Comparison of ENCODE assay signal across 15 cellular contexts in the genomic region with DNA sequence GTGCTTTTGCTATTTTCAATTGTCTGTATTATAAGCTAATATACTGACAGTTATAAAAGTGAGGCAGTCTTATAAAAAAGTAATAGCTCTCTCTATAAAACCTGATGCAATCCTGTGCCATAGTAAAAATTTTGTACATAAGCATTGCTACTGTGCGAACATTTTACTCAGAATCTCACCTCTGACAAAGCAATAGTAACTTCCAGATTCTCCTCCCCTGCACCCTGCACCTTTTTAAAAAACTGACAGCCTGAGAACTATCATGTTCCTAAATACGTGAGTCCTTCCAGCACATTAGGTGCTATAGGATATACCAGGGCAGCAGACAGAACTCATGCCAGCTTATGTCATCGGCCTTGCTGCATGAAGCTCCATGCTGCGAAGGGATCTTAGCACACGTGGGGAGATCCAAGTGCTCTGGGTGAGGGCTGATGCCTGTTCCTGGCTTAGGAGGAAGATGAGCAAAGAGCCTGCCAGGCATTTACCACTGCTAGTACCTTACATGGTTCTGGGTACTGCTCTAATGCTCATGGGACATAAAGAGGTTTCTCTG. TPM values are rescaled to one million over a fixed set of nuclear protein-coding genes. Genes with fewer than 3 reads are reported as not detected.
DNase-seq lines count a peak whose midpoint lies in the region; ATAC-seq and TF ChIP-seq lines count a peak whose summit lies in the region.
"Had no signal": no experiment of that assay in that cellular context is flagged by ENCODE, and none has a peak within 500 bp of the region (broad histone marks: within the 10 kb centered on the region; RNA-seq: fewer than 3 reads in every experiment).

No MANE protein-coding gene starts in this region.

- no peak overlapping the region for H3K4me3 ChIP-seq in mammary epithelial cell (replicated peaks in 1 of 3; ENCODE audit: insufficient read depth in 1 of 3, low read depth in 2 of 3, low read length in 3 of 3)
- H3K4me3 ChIP-seq in ascending aorta: no peak overlapping the region
- H3K4me3 ChIP-seq in thyroid gland (replicated peaks in 1 of 3): no peak overlapping the region
- H3K4me3 ChIP-seq: BLaER1, GM12878 had no signal

- ATAC-seq in natural killer cell (no peak), GM21529 (IDR thresholded peaks at IDR 0.05; ENCODE audit: unreplicated experiment) (no peak)

- H3K36me3 ChIP-seq in mammary epithelial cell (ENCODE audit: insufficient read depth, low read length): no peaks in the 10 kb centered on the region
- H3K36me3 ChIP-seq in ascending aorta: no peaks in the 10 kb centered on the region
- H3K36me3 ChIP-seq in thyroid gland: no peaks in the 10 kb centered on the region
- H3K36me3 ChIP-seq: BLaER1 had no signal

- TF ChIP-seq POLR2A in thyroid gland (IDR thresholded peaks at IDR 0.05): no peak

- H3K9ac ChIP-seq in mammary epithelial cell (ENCODE audit: insufficient read depth, low read length): no peak overlapping the region
- H3K9ac ChIP-seq: BLaER1 had no signal

- H2AFZ ChIP-seq in mammary epithelial cell (ENCODE audit: low read depth, low read length): no peak overlapping the region

- dilution Hi-C loops in mammary epithelial cell (cut with HindIII; ENCODE audit: low sequenced_read_pairs): no loop called here

- no peak overlapping the region for H3K4me2 ChIP-seq in mammary epithelial cell (ENCODE audit: insufficient read depth, low read depth, low read length)
- H3K4me2 ChIP-seq: BLaER1 had no signal

- peaks cover 49% of the 10 kb centered on the region for H3K79me2 ChIP-seq in mammary epithelial cell (ENCODE audit: insufficient read depth, low read length)

- H3K9me3 Mint-ChIP-seq in MCF 10A (ENCODE audit: unreplicated experiment) (no peaks in the 10 kb centered on the region), mesothelial cell of epicardium (peaks cover 2% of the 10 kb centered on the region), natural killer cell (no peaks in the 10 kb centered on the region)
- H3K9me3 Mint-ChIP-seq: activated CD4-positive, alpha-beta T cell treated with anti-CD3 and anti-CD28 coated beads, Interleukin-2, amount 10 ng/mL, durations not matched to agents 24 days and 14 days had no signal

- peaks cover 36% of the 10 kb centered on the region for H3K4me1 ChIP-seq in mammary epithelial cell (ENCODE audit: insufficient read depth, low read length)
- H3K4me1 ChIP-seq in ascending aorta: peaks cover 11 to 53% of the 10 kb centered on the region in 2 donors
- peaks cover 22 to 29% of the 10 kb centered on the region in 2 donors for H3K4me1 ChIP-seq in thyroid gland

- CTCF ChIA-PET in MCF 10A (lab: Yijun Ruan, JAX) (interaction anchor here (0.6 to 2.8 kb wide), 10 partner anchors 10 to 143 kb away, joined by 3 to 9 read pairs (median 4); no protein-coding TSS in a partner anchor), mammary epithelial cell (lab: Charles Lee; ENCODE audit: low non-redundant PET) (interaction anchor here (1.0 kb wide), 1 partner anchor 56 kb away, joined by 3 read pairs; no protein-coding TSS in a partner anchor)

- no peak overlapping the region for H3K4me3 Mint-ChIP-seq in MCF 10A (ENCODE audit: unreplicated experiment)
- H3K4me3 Mint-ChIP-seq in mesothelial cell of epicardium: no peak overlapping the region
- no peak overlapping the region for H3K4me3 Mint-ChIP-seq in natural killer cell
- H3K4me3 Mint-ChIP-seq: activated CD4-positive, alpha-beta T cell treated with anti-CD3 and anti-CD28 coated beads, Interleukin-2, amount 10 ng/mL, durations not matched to agents 24 days and 14 days had no signal

- no peak for DNase-seq in MCF 10A (ENCODE audit: unreplicated experiment)
- no peak for DNase-seq in mammary epithelial cell
- no peak for DNase-seq in ascending aorta (ENCODE audit: low spot score in 2 of 2)
- no peak for DNase-seq in mesothelial cell of epicardium (ENCODE audit: low spot score in 2 of 2, unreplicated experiment in 2 of 2)
- no peak for DNase-seq in thyroid gland
- DNase-seq in natural killer cell: no peak
- no peak for DNase-seq in NCI-H2171 (lab: John Stamatoyannopoulos, UW)
- DNase-seq: NCI-H2107, NCI-H526 treated with DMSO at 0.1 percent for 48 hours, posterior cingulate gyrus had no signal

- 96% methylated on average over 4 of the region's 5 CpGs for WGBS in mammary epithelial cell (ENCODE audit: low coverage, missing lambda C conversion rate)
- 90 to 96% methylated on average over 5 of the region's 5 CpGs for WGBS in thyroid gland, 2 donors

- H3K27ac ChIP-seq in mammary epithelial cell (ENCODE audit: insufficient read depth, low read depth, low read length) (no peak overlapping the region), ascending aorta (peak overlapping the region; percentile 48 to 51), thyroid gland (peak overlapping the region in 2 of 3 donors; percentile 46 to 63)
- H3K27ac ChIP-seq: BLaER1 had no signal

- POLR2A ChIA-PET in MCF 10A (lab: Yijun Ruan, JAX): no interaction called here

- H3K27me3 ChIP-seq in mammary epithelial cell (ENCODE audit: insufficient read depth, low read length) (no peaks in the 10 kb centered on the region), ascending aorta (no peaks in the 10 kb centered on the region), thyroid gland (no peaks in the 10 kb centered on the region)
- H3K27me3 ChIP-seq: BLaER1 had no signal

- intact Hi-C loops in MCF 10A (cut with micrococcal nuclease) (loop anchor here (5.0 kb wide), 1 partner anchor 34 kb away; no protein-coding TSS in a partner anchor), mammary epithelial cell (cut with micrococcal nuclease) (loop anchor here (2.0 kb wide), 3 partner anchors 67 to 267 kb away; no protein-coding TSS in a partner anchor), ascending aorta (cut with DNase I) (loop anchor here (2.0 to 5.0 kb wide), 5 partner anchors 29 to 146 kb away; no protein-coding TSS in a partner anchor), thyroid gland (cut with DNase I) (loop anchor here (10.0 kb wide), 1 partner anchor 143 kb away; no protein-coding TSS in a partner anchor), natural killer cell (cut with micrococcal nuclease) (no loop called here)

- no peaks in the 10 kb centered on the region for H4K20me1 ChIP-seq in mammary epithelial cell (ENCODE audit: insufficient read depth, low read length)
- H4K20me1 ChIP-seq: BLaER1 had no signal

- H3K27ac Mint-ChIP-seq in MCF 10A (ENCODE audit: low read depth, unreplicated experiment) (peak overlapping the region; percentile 92), mesothelial cell of epicardium (peak overlapping the region; percentile 15), natural killer cell (no peak overlapping the region)
- H3K27ac Mint-ChIP-seq: activated CD4-positive, alpha-beta T cell treated with anti-CD3 and anti-CD28 coated beads, Interleukin-2, amount 10 ng/mL, durations not matched to agents 24 days and 14 days; naive B cell had no signal

- H3K27me3 Mint-ChIP-seq in MCF 10A (ENCODE audit: insufficient read depth, unreplicated experiment): no peaks in the 10 kb centered on the region
- H3K27me3 Mint-ChIP-seq in mesothelial cell of epicardium (ENCODE audit: low read depth): no peaks in the 10 kb centered on the region
- H3K27me3 Mint-ChIP-seq in natural killer cell (ENCODE audit: low read depth in 2 of 2): no peaks in the 10 kb centered on the region
- H3K27me3 Mint-ChIP-seq: activated CD4-positive, alpha-beta T cell treated with anti-CD3 and anti-CD28 coated beads, Interleukin-2, amount 10 ng/mL, durations not matched to agents 24 days and 14 days; naive B cell had no signal

- peaks cover 20% of the 10 kb centered on the region for H3K36me3 Mint-ChIP-seq in MCF 10A (ENCODE audit: insufficient read depth, unreplicated experiment)
- peaks cover 7% of the 10 kb centered on the region for H3K36me3 Mint-ChIP-seq in mesothelial cell of epicardium
- no peaks in the 10 kb centered on the region for H3K36me3 Mint-ChIP-seq in natural killer cell
- H3K36me3 Mint-ChIP-seq: naive B cell had no signal

- in situ Hi-C loops in mammary epithelial cell (cut with MboI; ENCODE audit: low sequenced_read_pairs in 2 of 2): loop anchor here in 1 of 2 donors (10.0 kb wide), 1 partner anchor 143 kb away; no protein-coding TSS in a partner anchor

- H3K4me1 Mint-ChIP-seq in MCF 10A (ENCODE audit: insufficient read depth, unreplicated experiment): peaks cover 27% of the 10 kb centered on the region
- H3K4me1 Mint-ChIP-seq in mesothelial cell of epicardium: peaks cover 53% of the 10 kb centered on the region
- H3K4me1 Mint-ChIP-seq in natural killer cell: peaks cover 11 to 12% of the 10 kb centered on the region in 2 donors

- BruUV-seq in MCF 10A (replicated peaks; lab: Mats Ljungman, UMichigan) (no TSS peak), mammary epithelial cell (replicated peaks; lab: Mats Ljungman, UMichigan) (no TSS peak)

- TF ChIP-seq CTCF in MCF 10A (IDR thresholded peaks at IDR 0.05; ENCODE audit: unreplicated experiment) (no peak), mammary epithelial cell (conservative IDR thresholded peaks at IDR 0.05 in 1 of 2, IDR thresholded peaks at IDR 0.05 in 1 of 2; ENCODE audit: extremely low read depth in 1 of 2, insufficient read depth in 1 of 2, low read depth in 1 of 2, low read length in 2 of 2) (no peak), ascending aorta (IDR thresholded peaks at IDR 0.05) (no peak), mesothelial cell of epicardium (IDR thresholded peaks at IDR 0.05; ENCODE audit: unreplicated experiment) (no peak), thyroid gland (IDR thresholded peaks at IDR 0.05) (no peak), natural killer cell (IDR thresholded peaks at IDR 0.05) (no peak)

- H3K9me3 ChIP-seq in mammary epithelial cell (replicated peaks; ENCODE audit: insufficient read depth, low read length): no peaks in the 10 kb centered on the region
- H3K9me3 ChIP-seq in ascending aorta: no peaks in the 10 kb centered on the region
- H3K9me3 ChIP-seq in thyroid gland: no peaks in the 10 kb centered on the region
- H3K9me3 ChIP-seq: BLaER1 had no signal

RNA-seq across cellular contexts. Expression of a gene that starts 43.3 kb away (rescaled TPM):
- 43.3 and 51.9 TPM in 2 replicates for total RNA-seq in MCF 10A (2022)
- total RNA-seq in mammary epithelial cell: 100 to 1,000 TPM in 1 of 2 donors, 10 to 100 TPM in 1; 51.3 to 155 TPM
- 23.6 TPM for polyA plus RNA-seq in mammary epithelial cell
- polyA minus RNA-seq in mammary epithelial cell: 190 TPM
- 94.7 TPM for total RNA-seq in ascending aorta
- 281 to 302 TPM (median 293 TPM) in 3 replicates for total RNA-seq in mesothelial cell of epicardium
- total RNA-seq in thyroid gland: 100 to 1,000 TPM in 2 of 4 donors, 10 to 100 TPM in 2; 59.9 to 211 (median 134) TPM
- total RNA-seq in natural killer cell: 10 to 100 TPM; 24.9 to 57.2 (median 33.5) TPM

Comparison
In these comparisons a context has a peak if more than half of its experiments do, and no peak if none do; other contexts are left out.
1. H3K27ac Mint-ChIP-seq: peak in MCF 10A (single experiment) and mesothelial cell of epicardium (single experiment); none in natural killer cell (0 of 2).